ENCODE assay signal across 14 cellular contexts in the genomic region with DNA sequence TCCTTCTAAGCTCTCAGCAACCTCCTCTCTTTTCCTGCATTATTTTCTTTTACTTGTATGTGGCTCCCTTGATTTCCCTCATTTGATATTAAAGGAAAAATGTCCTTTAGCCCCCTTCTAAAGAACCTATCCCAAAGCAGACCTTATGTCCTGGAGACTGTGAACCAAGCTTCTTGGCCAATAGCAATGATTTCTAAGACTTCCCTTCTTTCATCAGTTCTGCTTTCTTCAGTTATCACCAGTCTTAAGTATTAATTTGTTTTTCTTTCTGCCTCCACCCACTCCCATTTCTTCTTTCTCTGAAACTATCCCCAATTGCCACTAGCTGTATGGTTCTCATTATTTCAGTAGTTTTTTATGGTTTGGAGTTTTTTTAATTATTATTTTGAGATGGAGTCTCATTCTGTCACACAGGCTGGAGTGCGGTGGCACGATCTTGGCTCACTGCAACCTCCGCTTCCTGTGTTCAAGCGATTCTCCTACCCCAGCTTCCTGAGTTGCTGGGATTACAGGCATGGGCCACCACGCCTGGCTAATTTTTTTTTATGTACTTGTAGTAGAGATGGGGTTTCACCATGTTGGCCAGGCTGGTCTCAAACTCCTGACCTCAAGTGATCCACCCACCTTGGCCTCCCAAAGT. TPM values are rescaled to one million over a fixed set of nuclear protein-coding genes. Genes with fewer than 3 reads are reported as not detected.
DNase-seq lines count a peak whose midpoint lies in the region; ATAC-seq, FAIRE-seq and TF ChIP-seq lines count a peak whose summit lies in the region.
"Had no signal": no experiment of that assay in that cellular context is flagged by ENCODE, and none has a peak within 500 bp of the region (broad histone marks: within the 10 kb centered on the region; RNA-seq: fewer than 3 reads in every experiment).

No MANE protein-coding gene starts in this region.

- H3K4me2 ChIP-seq in GM12878 (ENCODE audit: control insufficient read depth, insufficient read depth) (no peak overlapping the region), OCI-LY7 (ENCODE audit: low read length) (no peak overlapping the region)

- H3K36me3 ChIP-seq in GM12878 (ENCODE audit: control insufficient read depth in 2 of 2, insufficient read depth in 2 of 2, low read length in 1 of 2) (no peaks in the 10 kb centered on the region; a peak in 1 of 4 replicates), spleen (no peaks in the 10 kb centered on the region), OCI-LY7 (ENCODE audit: insufficient read depth, low read length) (no peaks in the 10 kb centered on the region)
- H3K36me3 ChIP-seq: ovary had no signal

- H3K9me3 Mint-ChIP-seq in activated T-cell treated with anti-CD3 and anti-CD28 coated beads, Interleukin-2, amount 50 U/mL, for 72 hours = no peaks in the 10 kb centered on the region

- TF ChIP-seq POLR2A in NB4 (IDR thresholded peaks at IDR 0.05; ENCODE audit: extremely low read depth, insufficient read length) (no peak), GM12878 (IDR thresholded peaks at IDR 0.05; ENCODE audit: low read depth, low read length) (no peak), spleen (IDR thresholded peaks at IDR 0.05) (no peak)

- no peak for FAIRE-seq in GM12878 (lab: Jason Lieb, UNC)

- no peak for TF ChIP-seq EP300 in GM12878 (IDR thresholded peaks at IDR 0.05; ENCODE audit: borderline replicate concordance in 1 of 2, control insufficient read depth in 1 of 2, low read depth in 2 of 2, low read length in 2 of 2)

- H2AFZ ChIP-seq in GM12878 (ENCODE audit: control insufficient read depth, low read depth, low read length) = no peak overlapping the region
- H2AFZ ChIP-seq in OCI-LY7 (ENCODE audit: low read length) = no peak overlapping the region

- no peaks in the 10 kb centered on the region for H3K9me2 ChIP-seq in OCI-LY7 (ENCODE audit: insufficient read depth, low read length)

- no peaks in the 10 kb centered on the region for H3K36me3 Mint-ChIP-seq in activated T-cell treated with anti-CD3 and anti-CD28 coated beads, Interleukin-2, amount 50 U/mL, for 72 hours (ENCODE audit: insufficient read depth in 2 of 2)

- no peak overlapping the region for H3K9ac ChIP-seq in GM12878 (ENCODE audit: control insufficient read depth, insufficient read depth, low read length)

- 100% methylated on average over 5 of the region's 5 CpGs for WGBS in GM12878 (ENCODE audit: insufficient coverage, insufficient replicate concordance, low lambda C conversion rate, missing lambda C conversion rate)
- 31 to 49% (median 34%) methylated on average over 5 of the region's 5 CpGs for WGBS in spleen, 5 donors

- no peaks in the 10 kb centered on the region for H3K27me3 ChIP-seq in GM12878 (replicated peaks in 1 of 2; ENCODE audit: control insufficient read depth in 2 of 2, insufficient read depth in 2 of 2, low read length in 1 of 2)
- H3K27me3 ChIP-seq in spleen (replicated peaks in 1 of 7) = no peaks in the 10 kb centered on the region
- H3K27me3 ChIP-seq: ovary had no signal

- no peaks in the 10 kb centered on the region for H4K20me1 ChIP-seq in GM12878 (ENCODE audit: control insufficient read depth, insufficient read depth)
- 0 out of 2 replicates have a peak, but pooled peaks cover 4% of the 10 kb centered on the region for H4K20me1 ChIP-seq in OCI-LY7 (ENCODE audit: insufficient read depth, low read length)

- no peak for TF ChIP-seq RAD21 in GM12878 (IDR thresholded peaks at IDR 0.05; ENCODE audit: insufficient read depth, low read depth, low read length)

- SMC1A ChIA-PET in GM12878 (lab: Charles Lee; ENCODE audit: uncharacterized antibody, unreplicated experiment) = interaction anchor here (0.6 to 6.5 kb wide), 5 partner anchors 8 to 392 kb away, joined by 3 to 44 read pairs (median 4); no protein-coding TSS in a partner anchor

- peak overlapping the region; percentile 14 to 47 for H3K4me3 Mint-ChIP-seq in activated T-cell treated with anti-CD3 and anti-CD28 coated beads, Interleukin-2, amount 50 U/mL, for 72 hours

- H3K79me2 ChIP-seq in GM12878 (ENCODE audit: control insufficient read depth, insufficient read depth, low read length) (peaks cover 93% of the 10 kb centered on the region), OCI-LY7 (ENCODE audit: insufficient read depth, low read depth, low read length) (peaks cover 83% of the 10 kb centered on the region)

- H3K27ac ChIP-seq in GM12878 (ENCODE audit: control insufficient read depth, insufficient read depth) (no peak overlapping the region), spleen (peak overlapping the region; percentile 4 to 81 (median 66)), OCI-LY7 (ENCODE audit: low read depth, low read length, poor library complexity, severe bottlenecking) (no peak overlapping the region)
- H3K27ac ChIP-seq: ovary had no signal

- RAD21 ChIA-PET in GM12878 (lab: Charles Lee; ENCODE audit: unreplicated experiment) = no interaction called here

- H3K27me3 Mint-ChIP-seq in activated T-cell treated with anti-CD3 and anti-CD28 coated beads, Interleukin-2, amount 50 U/mL, for 72 hours (ENCODE audit: low read depth) = no peaks in the 10 kb centered on the region

- ATAC-seq in activated T-cell treated with anti-CD3 and anti-CD28 coated beads, Interleukin-2, amount 50 U/mL, for 72 hours (replicated peaks in 1 of 2) = no peak
- no peak for ATAC-seq in GM12878

- H3K4me1 ChIP-seq in GM12878 (ENCODE audit: control insufficient read depth, insufficient read depth, low read length) = peaks cover 40% of the 10 kb centered on the region
- peaks cover 41 to 100% (median 93%) of the 10 kb centered on the region in 6 donors for H3K4me1 ChIP-seq in spleen
- peaks cover 38% of the 10 kb centered on the region for H3K4me1 ChIP-seq in OCI-LY7 (ENCODE audit: insufficient read depth, low read length, poor library complexity, severe bottlenecking)

- H3K27ac Mint-ChIP-seq in activated T-cell treated with anti-CD3 and anti-CD28 coated beads, Interleukin-2, amount 50 U/mL, for 72 hours = no peak overlapping the region

- H3K4me3 ChIP-seq in NB4 (ENCODE audit: low read depth, low read length) (no peak overlapping the region), GM12878 (no peak overlapping the region), spleen (no peak overlapping the region), OCI-LY7 (ENCODE audit: low read depth, low read length, poor library complexity, severe bottlenecking) (no peak overlapping the region)
- H3K4me3 ChIP-seq: ovary, skin epidermis had no signal

- no peak for TF ChIP-seq CTCF in NB4 (IDR thresholded peaks at IDR 0.05; ENCODE audit: low read depth, low read length)
- TF ChIP-seq CTCF in GM12878 (IDR thresholded peaks at IDR 0.05 in 2 of 3, conservative IDR thresholded peaks at IDR 0.05 in 1 of 3; ENCODE audit: control insufficient read depth in 2 of 3, extremely low read depth in 1 of 3, insufficient read depth in 1 of 3, low read depth in 3 of 3, low read length in 3 of 3) = no peak
- no peak for TF ChIP-seq CTCF in spleen (IDR thresholded peaks at IDR 0.05 in 8 of 11, conservative IDR thresholded peaks at IDR 0.05 in 3 of 11)
- no peak for TF ChIP-seq CTCF in OCI-LY7 (conservative IDR thresholded peaks at IDR 0.05; ENCODE audit: low read length)

- peaks cover 81% of the 10 kb centered on the region for H3K4me1 Mint-ChIP-seq in activated T-cell treated with anti-CD3 and anti-CD28 coated beads, Interleukin-2, amount 50 U/mL, for 72 hours (ENCODE audit: low read depth)

- POLR2A ChIA-PET in GM12878 (lab: Charles Lee) (interaction anchor here (0.8 kb wide), 1 partner anchor 11 kb away, joined by 5 read pairs; the partner anchor contains the start of gene TMOD3), OCI-LY7 (lab: Charles Lee) (interaction anchor here (0.7 kb wide), 1 partner anchor 11 kb away, joined by 3 read pairs; no protein-coding TSS in a partner anchor)

- no peak for DNase-seq in activated T-cell treated with anti-CD3 and anti-CD28 coated beads, Interleukin-2, amount 50 U/mL, for 72 hours
- no peak for DNase-seq in activated T-cell treated with anti-CD3 and anti-CD28 coated beads, Interleukin-2, amount 50 U/mL, for 48 hours
- DNase-seq in NB4 (ENCODE audit: low read depth) (peak; percentile 20), GM12878 (ENCODE audit: low read depth, low spot score) (no peak), spleen (no peak), NCI-H2171 (lab: John Stamatoyannopoulos, UW) (no peak), NCI-H1092 (lab: John Stamatoyannopoulos, UW) (no peak), OCI-LY7 (ENCODE audit: low spot score) (no peak)
- DNase-seq: activated CD4-positive, alpha-beta T cell treated with anti-CD3 and anti-CD28 coated beads for 1 hour; midbrain; NCI-H2107; NK-92 treated with Interleukin-12 subunit alpha and Interleukin-12 subunit beta, amount 100 ng/mL, for 24 hours; ovary had no signal

- CTCF ChIA-PET in GM12878 (lab: Yijun Ruan, JAX) (interaction anchor here (0.6 to 3.9 kb wide), 6 partner anchors 8 to 216 kb away, joined by 3 to 17 read pairs (median 3); partner anchors contain the start of gene TMOD3), OCI-LY7 (lab: Charles Lee; ENCODE audit: unreplicated experiment) (no interaction called here)

- no TSS peak for BruUV-seq in GM12878 (replicated peaks; lab: Mats Ljungman, UMichigan)
- BruUV-seq in OCI-LY7 (replicated peaks; lab: Mats Ljungman, UMichigan) = no TSS peak

- intact Hi-C loops in GM12878 (cut with micrococcal nuclease; ENCODE audit: unreplicated experiment) (no loop called here), spleen (cut with DNase I; ENCODE audit: low total_unique reads) (no loop called here), OCI-LY7 (cut with micrococcal nuclease; ENCODE audit: unreplicated experiment) (no loop called here)

- in situ Hi-C loops in GM12878 (cut with MboI) = no loop called here

- H3K9me3 ChIP-seq in GM12878 (replicated peaks; ENCODE audit: control insufficient read depth, insufficient read depth, low read length) = no peaks in the 10 kb centered on the region
- no peaks in the 10 kb centered on the region for H3K9me3 ChIP-seq in spleen
- no peaks in the 10 kb centered on the region for H3K9me3 ChIP-seq in OCI-LY7 (ENCODE audit: low read length)
- H3K9me3 ChIP-seq: ovary had no signal

RNA-seq across cellular contexts. Expression of gene TMOD3, which starts 12.1 kb away (rescaled TPM):
- 10 to 100 TPM; 48.6 to 55.1 TPM for total RNA-seq in activated T-cell treated with anti-CD3 and anti-CD28 coated beads, Interleukin-2, amount 50 U/mL, for 72 hours
- total RNA-seq in GM12878 (2013; cell fraction: nucleolus; rRNA removed) = 39.9 and 41.0 TPM in 2 replicates
- total RNA-seq in GM12878 (2014; rRNA removed) (21.6 and 27.1 TPM in 2 replicates), GM12878 (2014; rRNA removed; fragmentation: Illumina TruSeq; extraction: Trizol) (32.8 and 34.6 TPM in 2 replicates), GM12878 (2021) (32.2 and 32.6 TPM in 2 replicates), spleen (10 to 100 TPM; 33.2 to 65.5 (median 55.5) TPM), OCI-LY7 (2022) (30.5 and 31.5 TPM in 2 replicates)
- 7.2 TPM for polyA plus RNA-seq in GM12878 (2011; ENCODE audit: low read depth)
- polyA plus RNA-seq in GM12878 (2011; rRNA removed) (19.4 and 34.8 TPM in 2 replicates), GM12878 (2014; fragmentation: Illumina TruSeq; extraction: Trizol) (23.4 and 24.6 TPM in 2 replicates), GM12878 (2014; fragmentation: Nextera tagmentation; extraction: Ambion mirVana) (1 to 10 TPM; 5.2 to 7.5 TPM), GM12878 (2014; rRNA removed) (16.7 and 20.1 TPM in 2 replicates), GM12878 (2016; fragmentation: Nextera tagmentation; extraction: Ambion mirVana) (10 to 100 TPM; 35.7 to 39.4 TPM), spleen (10 to 100 TPM in 2 of 3 donors, 1 to 10 TPM in 1; 8.9 to 12.4 (median 10.7) TPM)
- 6.3 and 7.8 TPM in 2 replicates for polyA plus RNA-seq in GM12878 (2011; cell fraction: cytosol; rRNA removed)
- polyA plus RNA-seq in GM12878 (2011; cell fraction: nucleus; rRNA removed) = 11.2 and 11.4 TPM in 2 replicates
- polyA plus RNA-seq in GM12878 (2012) = 10.8 and 13.7 TPM in 2 replicates
- polyA minus RNA-seq in GM12878 (2011; rRNA and poly(A)+ RNA removed) = 11.6 and 17.8 TPM in 2 replicates
- 7.9 and 10.6 TPM in 2 replicates for polyA minus RNA-seq in GM12878 (2011; cell fraction: cytosol; rRNA and poly(A)+ RNA removed)
- polyA minus RNA-seq in GM12878 (2011; cell fraction: nucleus; rRNA and poly(A)+ RNA removed) = 8.3 and 20.8 TPM in 2 replicates
- 17.4 and 31.5 TPM in 2 replicates for total RNA-seq in OCI-LY7 (2014; rRNA removed; shearing (Covaris generic))

Comparison
In these comparisons a context has a peak if more than half of its experiments do, and no peak if none do; other contexts are left out.
1. H3K27ac ChIP-seq: peak in spleen (8 of 8); none in GM12878 (single experiment) and OCI-LY7 (single experiment).